ENCODE assay signal across 26 cellular contexts in genomic region chr12:24881227-24881626, GRCh38.
"Had no signal": no experiment of that assay in that cellular context is flagged by ENCODE, and none has a peak within 500 bp of the region (broad histone marks: within the 10 kb centered on the region; RNA-seq: fewer than 3 reads in every experiment).

No MANE protein-coding gene starts in this region.

- H3K27ac Mint-ChIP-seq: naive B cell; natural killer cell treated with Interleukin-12 subunit alpha and Interleukin-12 subunit beta and Interleukin-15 and Interleukin-18, amount 100 ng/mL, for 72 hours; stimulated activated naive B cell treated with anti-CD40 and anti-IgM and Interleukin-4, amounts not matched to agents 10 μg/mL and 1 μg/mL and 100 μg/mL, for 72 hours; stimulated activated naive CD8-positive, alpha-beta T cell treated with anti-CD3 and anti-CD28 coated beads, Interleukin-15, Interleukin-2, amounts not matched to agents 100 ng/mL and 50 ng/mL, for 24 hours had no signal

- H3K4me1 ChIP-seq: foreskin keratinocyte, gastroesophageal sphincter, heart left ventricle, lower lobe of right lung, tibial nerve, upper lobe of left lung had no signal

- H3K36me3 Mint-ChIP-seq: naive B cell; natural killer cell treated with Interleukin-12 subunit alpha and Interleukin-12 subunit beta and Interleukin-15 and Interleukin-18, amount 100 ng/mL, for 72 hours had no signal

- FAIRE-seq: endothelial cell of umbilical vein, kidney, urothelium cell line had no signal

- H3K4me1 Mint-ChIP-seq: naive B cell had no signal

- DNase-seq: dermis blood vessel endothelial cell; effector memory CD4-positive, alpha-beta T cell; foreskin keratinocyte; heart left ventricle; kidney; left colon; left ventricle myocardium superior; lower lobe of right lung; mucosa of descending colon; naive B cell; nucleus accumbens; posterior cingulate gyrus; stimulated activated CD4-positive, alpha-beta T cell treated with anti-CD3 and anti-CD28 coated beads, Interleukin-4, amount 100 ng/mL, for 4 hours; stimulated activated naive B cell treated with anti-CD40 and anti-IgM and Interleukin-4, amounts not matched to agents 10 μg/mL and 1 μg/mL and 100 μg/mL, for 72 hours; upper lobe of left lung had no signal

- H3K79me2 ChIP-seq: hepatocyte had no signal

- H3K27me3 ChIP-seq: esophagus muscularis mucosa, foreskin keratinocyte, gastroesophageal sphincter, heart left ventricle, hepatocyte, tibial nerve, upper lobe of left lung had no signal

- H3K9me3 ChIP-seq: esophagus muscularis mucosa, gastroesophageal sphincter, heart left ventricle, lower lobe of right lung, mucosa of descending colon, thoracic aorta, tibial nerve, upper lobe of left lung had no signal

- ATAC-seq: foreskin keratinocyte; gastroesophageal sphincter; heart left ventricle; left colon; left ventricle myocardium superior; lower lobe of right lung; mucosa of descending colon; natural killer cell treated with Interleukin-12 subunit alpha and Interleukin-12 subunit beta and Interleukin-15 and Interleukin-18, amount 100 ng/mL, for 72 hours; sciatic nerve; stimulated activated naive B cell treated with anti-CD40 and anti-IgM and Interleukin-4, amounts not matched to agents 10 μg/mL and 1 μg/mL and 100 μg/mL, for 72 hours had no signal

- H2AFZ ChIP-seq: hepatocyte had no signal

- H3K4me3 ChIP-seq: coronary artery, esophagus muscularis mucosa, gastroesophageal sphincter, heart left ventricle, hepatocyte, lower lobe of right lung, mucosa of descending colon, thoracic aorta, tibial nerve, upper lobe of left lung had no signal

- H3K4me2 ChIP-seq: hepatocyte had no signal

- H3K27me3 Mint-ChIP-seq: naive B cell; stimulated activated naive B cell treated with anti-CD40 and anti-IgM and Interleukin-4, amounts not matched to agents 10 μg/mL and 1 μg/mL and 100 μg/mL, for 72 hours; stimulated activated naive CD8-positive, alpha-beta T cell treated with anti-CD3 and anti-CD28 coated beads, Interleukin-15, Interleukin-2, amounts not matched to agents 100 ng/mL and 50 ng/mL, for 24 hours had no signal

- H3K27ac ChIP-seq: coronary artery, esophagus muscularis mucosa, foreskin keratinocyte, gastroesophageal sphincter, heart left ventricle, hepatocyte, lower lobe of right lung, thoracic aorta, tibial nerve, upper lobe of left lung had no signal

- H3K36me3 ChIP-seq: esophagus muscularis mucosa, gastroesophageal sphincter, heart left ventricle, thoracic aorta, tibial nerve, upper lobe of left lung had no signal

- H3K4me3 Mint-ChIP-seq: naive B cell; natural killer cell treated with Interleukin-12 subunit alpha and Interleukin-12 subunit beta and Interleukin-15 and Interleukin-18, amount 100 ng/mL, for 72 hours; stimulated activated naive B cell treated with anti-CD40 and anti-IgM and Interleukin-4, amounts not matched to agents 10 μg/mL and 1 μg/mL and 100 μg/mL, for 72 hours; stimulated activated naive CD8-positive, alpha-beta T cell treated with anti-CD3 and anti-CD28 coated beads, Interleukin-15, Interleukin-2, amounts not matched to agents 100 ng/mL and 50 ng/mL, for 24 hours had no signal

- H3K9me3 Mint-ChIP-seq: naive B cell; natural killer cell treated with Interleukin-12 subunit alpha and Interleukin-12 subunit beta and Interleukin-15 and Interleukin-18, amount 100 ng/mL, for 72 hours; stimulated activated naive B cell treated with anti-CD40 and anti-IgM and Interleukin-4, amounts not matched to agents 10 μg/mL and 1 μg/mL and 100 μg/mL, for 72 hours; stimulated activated naive CD8-positive, alpha-beta T cell treated with anti-CD3 and anti-CD28 coated beads, Interleukin-15, Interleukin-2, amounts not matched to agents 100 ng/mL and 50 ng/mL, for 24 hours had no signal
